28 cellular contexts compared by ENCODE assay signal in genomic region chr2:60972889-60973656, GRCh38. TPM values are rescaled to one million over a fixed set of nuclear protein-coding genes. Genes with fewer than 3 reads are reported as not detected.
A peak's percentile ranks its signal among the peaks of the same experiment; 100 is the strongest.
DNase-seq lines count a peak whose midpoint lies in the region; ATAC-seq and TF ChIP-seq lines count a peak whose summit lies in the region.
"Had no signal": no experiment of that assay in that cellular context is flagged by ENCODE, and none has a peak within 500 bp of the region (broad histone marks: within the 10 kb centered on the region; RNA-seq: fewer than 3 reads in every experiment).

No MANE protein-coding gene starts in this region.

- H3K4me2 ChIP-seq in mammary epithelial cell (ENCODE audit: insufficient read depth, low read depth, low read length) = no peak overlapping the region

- no peaks in the 10 kb centered on the region for H3K9me3 Mint-ChIP-seq in IgD-negative memory B cell
- H3K9me3 Mint-ChIP-seq in endodermal cell = no peaks in the 10 kb centered on the region
- H3K9me3 Mint-ChIP-seq: activated CD8-positive, alpha-beta T cell treated with anti-CD3 and anti-CD28 coated beads for 36 hours; CD4-positive, alpha-beta memory T cell; natural killer cell treated with Interleukin-12 subunit alpha and Interleukin-12 subunit beta and Interleukin-15 and Interleukin-18, amount 100 ng/mL, for 72 hours; T-helper 2 cell treated with Interferon-gamma antibody and Interleukin-4, amounts not matched to agents 5 μg/mL and 100 μg/mL, for 36 hours had no signal

- intact Hi-C loops in upper lobe of right lung (cut with DNase I) (no loop called here), mammary epithelial cell (cut with micrococcal nuclease) (no loop called here)

- TF ChIP-seq CTCF in endodermal cell (conservative IDR thresholded peaks at IDR 0.05) = no peak
- TF ChIP-seq CTCF in upper lobe of right lung (IDR thresholded peaks at IDR 0.05) = no peak
- TF ChIP-seq CTCF in mammary epithelial cell (conservative IDR thresholded peaks at IDR 0.05 in 1 of 2, IDR thresholded peaks at IDR 0.05 in 1 of 2; ENCODE audit: extremely low read depth in 1 of 2, insufficient read depth in 1 of 2, low read depth in 1 of 2, low read length in 2 of 2) = no peak

- BruUV-seq in mammary epithelial cell (replicated peaks; lab: Mats Ljungman, UMichigan) = no TSS peak

- H3K4me3 ChIP-seq in endodermal cell (ENCODE audit: low read length) (no peak overlapping the region), upper lobe of right lung (no peak overlapping the region), mammary epithelial cell (replicated peaks in 1 of 3; ENCODE audit: insufficient read depth in 1 of 3, low read depth in 2 of 3, low read length in 3 of 3) (no peak overlapping the region)
- H3K4me3 ChIP-seq: breast epithelium, coronary artery, ovary, stomach, tibial nerve had no signal

- CTCF ChIA-PET in mammary epithelial cell (lab: Charles Lee; ENCODE audit: low non-redundant PET) = no interaction called here

- peak overlapping the region; percentile 90 to 94 (median 93) for H3K27ac Mint-ChIP-seq in IgD-negative memory B cell
- no peak overlapping the region for H3K27ac Mint-ChIP-seq in endodermal cell
- H3K27ac Mint-ChIP-seq: activated CD8-positive, alpha-beta T cell treated with anti-CD3 and anti-CD28 coated beads for 36 hours; T-helper 2 cell treated with Interferon-gamma antibody and Interleukin-4, amounts not matched to agents 5 μg/mL and 100 μg/mL, for 36 hours had no signal

- no peaks in the 10 kb centered on the region for H3K9me3 ChIP-seq in endodermal cell (ENCODE audit: control insufficient read depth, low read length)
- no peaks in the 10 kb centered on the region for H3K9me3 ChIP-seq in upper lobe of right lung
- H3K9me3 ChIP-seq in mammary epithelial cell (replicated peaks; ENCODE audit: insufficient read depth, low read length) = no peaks in the 10 kb centered on the region
- H3K9me3 ChIP-seq: breast epithelium, ovary, stomach, tibial nerve had no signal

- in situ Hi-C loops in mammary epithelial cell (cut with MboI; ENCODE audit: low sequenced_read_pairs in 2 of 2) = no loop called here

- H3K79me2 ChIP-seq in mammary epithelial cell (ENCODE audit: insufficient read depth, low read length) = no peaks in the 10 kb centered on the region

- no peaks in the 10 kb centered on the region for H4K20me1 ChIP-seq in mammary epithelial cell (ENCODE audit: insufficient read depth, low read length)

- no peaks in the 10 kb centered on the region for H3K27me3 ChIP-seq in endodermal cell (ENCODE audit: control insufficient read depth, insufficient read depth, low read length, poor library complexity, severe bottlenecking)
- no peaks in the 10 kb centered on the region for H3K27me3 ChIP-seq in upper lobe of right lung
- no peaks in the 10 kb centered on the region for H3K27me3 ChIP-seq in mammary epithelial cell (ENCODE audit: insufficient read depth, low read length)
- H3K27me3 ChIP-seq: breast epithelium, ovary, stomach, tibial nerve had no signal

- H3K27ac ChIP-seq in endodermal cell (ENCODE audit: low read depth, low read length) (no peak overlapping the region), upper lobe of right lung (no peak overlapping the region), mammary epithelial cell (ENCODE audit: insufficient read depth, low read depth, low read length) (no peak overlapping the region)
- H3K27ac ChIP-seq: breast epithelium, coronary artery, ovary, stomach, tibial nerve had no signal

- H3K4me1 ChIP-seq in endodermal cell (ENCODE audit: control insufficient read depth, insufficient read depth, low read length) = peaks cover 4% of the 10 kb centered on the region
- H3K4me1 ChIP-seq in upper lobe of right lung = no peaks in the 10 kb centered on the region
- H3K4me1 ChIP-seq in mammary epithelial cell (ENCODE audit: insufficient read depth, low read length) = no peaks in the 10 kb centered on the region
- H3K4me1 ChIP-seq: breast epithelium, tibial nerve had no signal

- 94 to 98% methylated on average over 7 to 32 of the region's 32 CpGs for WGBS in endodermal cell (ENCODE audit: insufficient coverage in 1 of 2, insufficient read length in 1 of 2), 2 experiments
- WGBS in mammary epithelial cell (ENCODE audit: low coverage, missing lambda C conversion rate) = 99% methylated on average over 19 of the region's 32 CpGs

- DNase-seq in endodermal cell (peak; percentile 47), upper lobe of right lung (no peak), mammary epithelial cell (no peak), mesenteric fat pad (ENCODE audit: low spot score) (no peak)
- DNase-seq: activated CD4-positive, CD25-positive, alpha-beta regulatory T cell; activated CD8-positive, alpha-beta T cell treated with anti-CD3 and anti-CD28 coated beads for 36 hours; activated naive CD4-positive, alpha-beta T cell treated with Interleukin-2 at 50 U/mL for 16 hours; amniotic stem cell; DMS153; glutamatergic neuron; KBM-7; NCI-H146; NCI-H2171 treated with DMSO at 0.1 percent for 48 hours; NCI-H526; ovary; stimulated activated CD4-positive, alpha-beta T cell treated with anti-CD3 and anti-CD28 coated beads, Interleukin-12 subunit alpha, Interleukin-12 subunit beta, amount 100 ng/mL, for 4 hours; stomach had no signal

- ATAC-seq in GM21528 (IDR thresholded peaks at IDR 0.05; ENCODE audit: low FRiP score, unreplicated experiment) (peak; percentile 5), upper lobe of right lung (peak; percentile 34), HG02938 (IDR thresholded peaks at IDR 0.05; ENCODE audit: unreplicated experiment) (no peak), GM18519 (IDR thresholded peaks at IDR 0.05; ENCODE audit: low FRiP score, unreplicated experiment) (no peak)
- ATAC-seq: activated CD8-positive, alpha-beta T cell treated with anti-CD3 and anti-CD28 coated beads for 36 hours; natural killer cell treated with Interleukin-12 subunit alpha and Interleukin-12 subunit beta and Interleukin-15 and Interleukin-18, amount 100 ng/mL, for 72 hours; SK-N-SH treated with all-trans-retinoic acid at 6 μM for 48 hours had no signal

- H2AFZ ChIP-seq in mammary epithelial cell (ENCODE audit: low read depth, low read length) = no peak overlapping the region

- H3K36me3 ChIP-seq in endodermal cell (ENCODE audit: control insufficient read depth, insufficient read depth, low read length) (no peaks in the 10 kb centered on the region), upper lobe of right lung (no peaks in the 10 kb centered on the region), mammary epithelial cell (ENCODE audit: insufficient read depth, low read length) (no peaks in the 10 kb centered on the region)
- H3K36me3 ChIP-seq: breast epithelium, ovary had no signal

- H3K9ac ChIP-seq in endodermal cell (ENCODE audit: extremely low read depth, low read length, poor library complexity, severe bottlenecking) = no peak overlapping the region
- no peak overlapping the region for H3K9ac ChIP-seq in mammary epithelial cell (ENCODE audit: insufficient read depth, low read length)

- dilution Hi-C loops in mammary epithelial cell (cut with HindIII; ENCODE audit: low sequenced_read_pairs) = no loop called here

- H3K4me3 Mint-ChIP-seq in IgD-negative memory B cell (peak overlapping the region; percentile 71 to 87 (median 80)), endodermal cell (no peak overlapping the region)
- H3K4me3 Mint-ChIP-seq: activated CD8-positive, alpha-beta T cell treated with anti-CD3 and anti-CD28 coated beads for 36 hours; natural killer cell treated with Interleukin-12 subunit alpha and Interleukin-12 subunit beta and Interleukin-15 and Interleukin-18, amount 100 ng/mL, for 72 hours; T-helper 2 cell treated with Interferon-gamma antibody and Interleukin-4, amounts not matched to agents 5 μg/mL and 100 μg/mL, for 36 hours had no signal

- H3K27me3 Mint-ChIP-seq in IgD-negative memory B cell = no peaks in the 10 kb centered on the region
- H3K27me3 Mint-ChIP-seq in endodermal cell (ENCODE audit: insufficient read depth) = no peaks in the 10 kb centered on the region
- H3K27me3 Mint-ChIP-seq: activated CD8-positive, alpha-beta T cell treated with anti-CD3 and anti-CD28 coated beads for 36 hours; CD4-positive, alpha-beta memory T cell; natural killer cell treated with Interleukin-12 subunit alpha and Interleukin-12 subunit beta and Interleukin-15 and Interleukin-18, amount 100 ng/mL, for 72 hours had no signal

- H3K36me3 Mint-ChIP-seq in IgD-negative memory B cell (no peaks in the 10 kb centered on the region), endodermal cell (ENCODE audit: low read depth) (no peaks in the 10 kb centered on the region)
- H3K36me3 Mint-ChIP-seq: CD4-positive, alpha-beta memory T cell; natural killer cell treated with Interleukin-12 subunit alpha and Interleukin-12 subunit beta and Interleukin-15 and Interleukin-18, amount 100 ng/mL, for 72 hours had no signal

- H3K4me1 Mint-ChIP-seq in IgD-negative memory B cell = peaks cover 45 to 59% (median 51%) of the 10 kb centered on the region in 3 donors
- H3K4me1 Mint-ChIP-seq in endodermal cell = peaks cover 4% of the 10 kb centered on the region

RNA-seq across cellular contexts. Expression of gene PEX13, which starts 44.4 kb away (rescaled TPM):
- polyA plus RNA-seq in IgD-negative memory B cell (10.0 TPM), mammary epithelial cell (20.0 TPM)
- total RNA-seq in endodermal cell (10 to 100 TPM; 24.3 to 25.9 TPM), upper lobe of right lung (26.9 TPM), mammary epithelial cell (10 to 100 TPM; 25.5 to 65.2 TPM), mesenteric fat pad (14.4 TPM)
- polyA plus RNA-seq in endodermal cell (2013, experiment 1 of 2) = 24.9 TPM
- polyA plus RNA-seq in endodermal cell (2013, experiment 2 of 2) = 23.9 TPM
- polyA minus RNA-seq in mammary epithelial cell = 53.7 TPM

RNA-seq across cellular contexts. Expression of gene PUS10, which starts 45.0 kb away (rescaled TPM):
- polyA plus RNA-seq in IgD-negative memory B cell = 6.8 TPM
- total RNA-seq in endodermal cell = 1 to 10 TPM; 3.9 to 6.1 TPM
- 6.9 TPM for polyA plus RNA-seq in endodermal cell (2013, experiment 1 of 2)
- polyA plus RNA-seq in endodermal cell (2013, experiment 2 of 2) = 7.5 TPM
- total RNA-seq in upper lobe of right lung = 8.9 TPM
- 1 to 10 TPM; 4.5 to 5.8 TPM for total RNA-seq in mammary epithelial cell
- 2.3 TPM for polyA plus RNA-seq in mammary epithelial cell
- 8.2 TPM for polyA minus RNA-seq in mammary epithelial cell
- 2.8 TPM for total RNA-seq in mesenteric fat pad

Comparison
In these comparisons a context has a peak if more than half of its experiments do, and no peak if none do; other contexts are left out.
1. ATAC-seq: peak in GM21528 (single experiment) and upper lobe of right lung (single experiment); none in HG02938 (single experiment) and GM18519 (single experiment).